Comparison of ENCODE assay signal across 8 cellular contexts in genomic region chr5:138754699-138755057, GRCh38. TPM values are rescaled to one million over a fixed set of nuclear protein-coding genes. Genes with fewer than 3 reads are reported as not detected.
A peak's percentile ranks its signal among the peaks of the same experiment; 100 is the strongest.
DNase-seq lines count a peak whose midpoint lies in the region; ATAC-seq and TF ChIP-seq lines count a peak whose summit lies in the region.

No MANE protein-coding gene starts in this region.

- no peaks in the 10 kb centered on the region for H3K9me3 Mint-ChIP-seq in dendritic cell treated with granulocyte-macrophage colony-stimulating factor and Interleukin-4, amounts not matched to agents 40 ng/mL and 50 ng/mL, for 4 days
- H3K9me3 Mint-ChIP-seq in natural killer cell = peaks cover 0 to 3% of the 10 kb centered on the region in 2 donors

- DNase-seq in AG10803 (ENCODE audit: low read depth) (no peak), LNCaP clone FGC (ENCODE audit: low read depth) (no peak), natural killer cell (no peak), CD1c-positive myeloid dendritic cell (ENCODE audit: extremely low spot score) (no peak), cerebellar cortex (ENCODE audit: low spot score) (no peak)

- peaks cover 56% of the 10 kb centered on the region for H3K4me1 Mint-ChIP-seq in dendritic cell treated with granulocyte-macrophage colony-stimulating factor and Interleukin-4, amounts not matched to agents 40 ng/mL and 50 ng/mL, for 4 days (ENCODE audit: low read depth)
- peaks cover 27 to 34% of the 10 kb centered on the region in 2 donors for H3K4me1 Mint-ChIP-seq in natural killer cell

- H3K36me3 Mint-ChIP-seq in dendritic cell treated with granulocyte-macrophage colony-stimulating factor and Interleukin-4, amounts not matched to agents 40 ng/mL and 50 ng/mL, for 4 days (ENCODE audit: low read depth) = peaks cover 53% of the 10 kb centered on the region
- H3K36me3 Mint-ChIP-seq in natural killer cell = no peaks in the 10 kb centered on the region

- intact Hi-C loops in dendritic cell treated with granulocyte-macrophage colony-stimulating factor and Interleukin-4, amounts not matched to agents 40 ng/mL and 50 ng/mL, for 4 days (cut with micrococcal nuclease) = loop anchor here (10.0 kb wide), 1 partner anchor 170 kb away; no protein-coding TSS in a partner anchor
- intact Hi-C loops in natural killer cell (cut with micrococcal nuclease) = no loop called here

- TF ChIP-seq CTCF in AG10803 (conservative IDR thresholded peaks at IDR 0.05; ENCODE audit: low read length) = no peak
- no peak for TF ChIP-seq CTCF in LNCaP clone FGC (IDR thresholded peaks at IDR 0.05; ENCODE audit: control insufficient read depth, extremely low read depth, insufficient read depth)
- no peak for TF ChIP-seq CTCF in natural killer cell (IDR thresholded peaks at IDR 0.05)

- H3K4me3 Mint-ChIP-seq in dendritic cell treated with granulocyte-macrophage colony-stimulating factor and Interleukin-4, amounts not matched to agents 40 ng/mL and 50 ng/mL, for 4 days = peak overlapping the region; percentile 92
- peak overlapping the region; percentile 86 for H3K4me3 Mint-ChIP-seq in natural killer cell

- H3K27me3 Mint-ChIP-seq in dendritic cell treated with granulocyte-macrophage colony-stimulating factor and Interleukin-4, amounts not matched to agents 40 ng/mL and 50 ng/mL, for 4 days = peaks cover 6% of the 10 kb centered on the region
- H3K27me3 Mint-ChIP-seq in natural killer cell (ENCODE audit: low read depth in 2 of 2) = peaks cover 8 to 19% of the 10 kb centered on the region in 2 donors

- H3K4me3 ChIP-seq in AG10803 (ENCODE audit: low read length) (peak overlapping the region; percentile 88), LNCaP clone FGC (ENCODE audit: low read depth, low read length) (peak overlapping the region; percentile 80)

- ATAC-seq in natural killer cell (no peak), HG03280 (IDR thresholded peaks at IDR 0.05; ENCODE audit: unreplicated experiment) (no peak), GM18909 (IDR thresholded peaks at IDR 0.05; ENCODE audit: poor library complexity, unreplicated experiment) (no peak)

- H3K27ac Mint-ChIP-seq in dendritic cell treated with granulocyte-macrophage colony-stimulating factor and Interleukin-4, amounts not matched to agents 40 ng/mL and 50 ng/mL, for 4 days = peak overlapping the region; percentile 96
- H3K27ac Mint-ChIP-seq in natural killer cell = peak overlapping the region in 1 of 2 donors; percentile 44

RNA-seq across cellular contexts. Expression of gene CTNNA1, which starts 1.5 kb away (rescaled TPM):
- total RNA-seq in natural killer cell = 10 to 100 TPM; 34.4 to 53.0 (median 49.8) TPM
